ENCODE assay signal across 23 cellular contexts in the genomic region with DNA sequence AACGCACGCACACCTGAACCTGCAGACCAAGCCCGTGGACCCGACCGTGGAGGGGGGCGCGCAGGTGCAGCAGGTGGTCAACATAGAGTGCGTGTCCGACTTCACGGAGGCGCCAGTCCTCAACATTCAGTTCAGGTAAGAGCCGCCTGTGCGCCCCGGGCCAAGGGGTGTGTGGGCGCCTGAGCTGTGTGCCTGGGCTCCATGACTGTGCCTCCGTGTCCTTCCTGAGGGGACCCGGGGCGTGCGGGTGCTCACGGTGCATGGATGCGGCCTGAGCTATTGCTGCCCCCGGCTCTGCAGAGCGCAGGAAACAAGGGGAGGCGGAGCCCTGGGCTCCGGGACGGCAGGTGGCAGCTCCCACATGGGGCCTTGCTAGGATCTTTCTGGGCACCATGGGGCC.
DNase-seq lines count a peak whose midpoint lies in the region; ATAC-seq and FAIRE-seq lines count a peak whose summit lies in the region.
"Had no signal": no experiment of that assay in that cellular context is flagged by ENCODE, and none has a peak within 500 bp of the region (broad histone marks: within the 10 kb centered on the region; RNA-seq: fewer than 3 reads in every experiment).

No MANE protein-coding gene starts in this region.

- no peak for FAIRE-seq in RCC 7860 (lab: Jason Lieb, UNC)
- FAIRE-seq: GM12878 had no signal

- in situ Hi-C loops in HAP-1 (cut with MboI; ENCODE audit: low sequenced_read_pairs) = no loop called here

- no peaks in the 10 kb centered on the region for H3K27me3 ChIP-seq in HAP-1 (ENCODE audit: low read depth)
- H3K27me3 ChIP-seq: SJCRH30 had no signal

- no peak overlapping the region for H3K9ac ChIP-seq in SK-N-MC (ENCODE audit: insufficient read length)

- no peaks in the 10 kb centered on the region for H3K9me3 ChIP-seq in SK-N-MC (ENCODE audit: low read depth, low read length)
- no peaks in the 10 kb centered on the region for H3K9me3 ChIP-seq in HAP-1
- H3K9me3 ChIP-seq: SJCRH30 had no signal

- H3K4me1 ChIP-seq in HAP-1 = no peaks in the 10 kb centered on the region

- no peak for ATAC-seq in GM18519 (IDR thresholded peaks at IDR 0.05; ENCODE audit: low FRiP score, unreplicated experiment)
- ATAC-seq: GM12878, PC-3, Right ventricle myocardium inferior had no signal

- H3K27ac ChIP-seq in SK-N-MC = peak overlapping the region; percentile 60; the same call in 1 of the 2 replicates
- H3K27ac ChIP-seq: HL-60, SJCRH30 had no signal

- DNase-seq in NCI-H1105 (lab: John Stamatoyannopoulos, UW) = peak; percentile 19
- no peak for DNase-seq in NCI-H1105 treated with DMSO at 0.1 percent for 48 hours (lab: John Stamatoyannopoulos, UW)
- peak; percentile 83 for DNase-seq in COR-L47 (lab: John Stamatoyannopoulos, UW)
- DNase-seq in NCI-H2171 (lab: John Stamatoyannopoulos, UW) = peak; percentile 34
- no peak for DNase-seq in SK-N-MC (ENCODE audit: low read depth, low spot score)
- no peak for DNase-seq in HAP-1 (ENCODE audit: low spot score in 2 of 2)
- no peak for DNase-seq in RCC 7860 (ENCODE audit: low spot score)
- DNase-seq: CD4-positive, alpha-beta T cell; DMS79; EL; GDM1; Kasumi-1; MV-4-11; NCI-H1417 treated with DMSO at 0.1 percent for 48 hours; NCI-H1930; NCI-H774; PC-3; SJCRH30; T-helper 2 cell had no signal

- H3K36me3 ChIP-seq in SK-N-MC (ENCODE audit: insufficient read depth, low read length) (peaks cover 56% of the 10 kb centered on the region), HAP-1 (replicated peaks) (peaks cover 58% of the 10 kb centered on the region)

- no peak overlapping the region for H3K4me3 ChIP-seq in SK-N-MC
- H3K4me3 ChIP-seq in HAP-1 = no peak overlapping the region
- H3K4me3 ChIP-seq: GM12878, SJCRH30 had no signal

Comparison
In these comparisons a context has a peak if more than half of its experiments do, and no peak if none do; other contexts are left out.
1. DNase-seq: peak in NCI-H1105 (single experiment), COR-L47 (single experiment) and NCI-H2171 (single experiment); none in NCI-H1105 treated with DMSO at 0.1 percent for 48 hours (single experiment), SK-N-MC (single experiment), HAP-1 (0 of 2) and RCC 7860 (single experiment).